In the genomic region with DNA sequence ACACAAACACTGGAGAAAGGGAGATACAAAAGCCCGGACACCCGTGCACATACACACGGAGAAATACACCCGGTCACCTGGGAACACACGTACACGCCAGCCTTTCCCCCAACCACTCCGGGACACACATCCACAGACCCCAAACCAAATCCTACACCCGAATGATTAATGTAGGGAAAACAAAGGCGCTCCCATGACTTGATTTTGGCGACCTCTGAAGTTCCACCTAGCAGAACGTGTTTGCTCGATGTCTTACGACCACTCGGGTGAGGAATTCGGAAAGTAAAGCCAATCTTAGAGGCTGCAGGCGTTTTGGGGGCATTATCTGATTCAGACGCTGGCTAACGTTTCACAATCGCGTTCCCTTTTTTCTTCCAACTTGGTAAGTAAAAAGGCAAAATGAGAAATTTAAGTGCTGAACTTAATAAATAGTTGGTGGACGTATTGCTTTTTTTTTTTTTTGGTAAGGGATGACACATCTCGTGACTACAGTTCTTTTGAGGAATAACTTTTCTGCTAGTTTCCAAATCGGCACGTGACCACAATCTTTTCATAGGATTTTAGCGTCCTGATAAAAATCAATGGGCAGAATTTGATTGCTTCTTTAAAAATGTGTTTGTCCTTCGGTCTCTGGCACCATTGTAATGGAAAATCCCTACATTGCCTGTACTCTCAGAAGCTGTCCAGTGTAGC, we compare ENCODE assay signal across 8 cellular contexts. TPM values are rescaled to one million over a fixed set of nuclear protein-coding genes. Genes with fewer than 3 reads are reported as not detected.
DNase-seq lines count a peak whose midpoint lies in the region; ATAC-seq and TF ChIP-seq lines count a peak whose summit lies in the region.

No MANE protein-coding gene starts in this region.

- peak overlapping the region; percentile 60 for H3K27ac ChIP-seq in DND-41 (ENCODE audit: low read length)
- no peak overlapping the region for H3K27ac ChIP-seq in iPS DF 6.9 (ENCODE audit: low read length)

- H3K9ac ChIP-seq in DND-41 (ENCODE audit: low read depth, low read length), result peak overlapping the region; percentile 72

- DNase-seq in DND-41 (no peak), HS-27A (ENCODE audit: low read depth) (peak; percentile 14), iPS DF 6.9 (ENCODE audit: low read depth, low spot score) (no peak), cerebellum (ENCODE audit: low spot score) (no peak), OCI-M2 (lab: John Stamatoyannopoulos, UW; ENCODE audit: unreplicated experiment) (no peak)
- DNase-seq in stimulated activated effector memory CD8-positive, alpha-beta T cell treated with anti-CD3 and anti-CD28 coated beads, Interleukin-12 subunit alpha, Interleukin-12 subunit beta, amount 100 ng/mL, for 72 hours (ENCODE audit: low spot score in 2 of 2), result no peak

- no peak for TF ChIP-seq CTCF in DND-41 (IDR thresholded peaks at IDR 0.05; ENCODE audit: borderline replicate concordance, extremely low read depth, low read length, poor library complexity, severe bottlenecking)

- peak overlapping the region; percentile 83 for H3K27ac Mint-ChIP-seq in activated naive CD8-positive, alpha-beta T cell
- peak overlapping the region; percentile 94 for H3K27ac Mint-ChIP-seq in stimulated activated effector memory CD8-positive, alpha-beta T cell treated with anti-CD3 and anti-CD28 coated beads, Interleukin-12 subunit alpha, Interleukin-12 subunit beta, amount 100 ng/mL, for 72 hours

- peaks cover 67% of the 10 kb centered on the region for H3K4me1 Mint-ChIP-seq in activated naive CD8-positive, alpha-beta T cell (ENCODE audit: low read depth)
- peaks cover 51% of the 10 kb centered on the region for H3K4me1 Mint-ChIP-seq in stimulated activated effector memory CD8-positive, alpha-beta T cell treated with anti-CD3 and anti-CD28 coated beads, Interleukin-12 subunit alpha, Interleukin-12 subunit beta, amount 100 ng/mL, for 72 hours

- no peaks in the 10 kb centered on the region for H3K9me3 Mint-ChIP-seq in activated naive CD8-positive, alpha-beta T cell (ENCODE audit: low read depth)
- no peaks in the 10 kb centered on the region for H3K9me3 Mint-ChIP-seq in stimulated activated effector memory CD8-positive, alpha-beta T cell treated with anti-CD3 and anti-CD28 coated beads, Interleukin-12 subunit alpha, Interleukin-12 subunit beta, amount 100 ng/mL, for 72 hours

- H3K36me3 Mint-ChIP-seq in activated naive CD8-positive, alpha-beta T cell, result no peaks in the 10 kb centered on the region
- peaks cover 23% of the 10 kb centered on the region for H3K36me3 Mint-ChIP-seq in stimulated activated effector memory CD8-positive, alpha-beta T cell treated with anti-CD3 and anti-CD28 coated beads, Interleukin-12 subunit alpha, Interleukin-12 subunit beta, amount 100 ng/mL, for 72 hours

- H3K4me1 ChIP-seq in DND-41 (ENCODE audit: insufficient read depth, low read length), result peaks cover 27% of the 10 kb centered on the region
- H3K4me1 ChIP-seq in iPS DF 6.9 (ENCODE audit: control insufficient read depth, insufficient read depth, low read length), result no peaks in the 10 kb centered on the region

- peak overlapping the region; percentile 69 for H2AFZ ChIP-seq in DND-41 (ENCODE audit: low read depth, low read length)

- H3K4me2 ChIP-seq in DND-41 (ENCODE audit: insufficient read depth, low read length), result peak overlapping the region; percentile 72

- H3K27me3 ChIP-seq in DND-41 (ENCODE audit: insufficient read depth, low read length, poor library complexity), result no peaks in the 10 kb centered on the region
- H3K27me3 ChIP-seq in iPS DF 6.9 (ENCODE audit: control insufficient read depth, insufficient read depth, low read length), result no peaks in the 10 kb centered on the region

- H3K79me2 ChIP-seq in DND-41 (ENCODE audit: insufficient read depth, low read length), result peaks cover 54% of the 10 kb centered on the region

- H3K36me3 ChIP-seq in DND-41 (ENCODE audit: insufficient read depth, low read length), result no peaks in the 10 kb centered on the region
- no peaks in the 10 kb centered on the region for H3K36me3 ChIP-seq in iPS DF 6.9 (ENCODE audit: control insufficient read depth, insufficient read depth, low read length)

- H3K27me3 Mint-ChIP-seq in activated naive CD8-positive, alpha-beta T cell, result no peaks in the 10 kb centered on the region

- H3K9me3 ChIP-seq in DND-41 (ENCODE audit: insufficient read depth, low read length, severe bottlenecking) (no peaks in the 10 kb centered on the region), iPS DF 6.9 (ENCODE audit: control insufficient read depth, insufficient read depth, low read length) (no peaks in the 10 kb centered on the region)

- H3K4me3 Mint-ChIP-seq in activated naive CD8-positive, alpha-beta T cell, result peak overlapping the region; percentile 95
- peak overlapping the region; percentile 77 for H3K4me3 Mint-ChIP-seq in stimulated activated effector memory CD8-positive, alpha-beta T cell treated with anti-CD3 and anti-CD28 coated beads, Interleukin-12 subunit alpha, Interleukin-12 subunit beta, amount 100 ng/mL, for 72 hours

- H4K20me1 ChIP-seq in DND-41 (ENCODE audit: insufficient read depth, low read length), result 0 out of 2 replicates have a peak, but pooled peaks cover 5% of the 10 kb centered on the region

- H3K4me3 ChIP-seq in DND-41 (ENCODE audit: low read depth in 1 of 2, low read length in 2 of 2) (peak overlapping the region; percentile 41 to 75), iPS DF 6.9 (ENCODE audit: low read length) (peak overlapping the region; percentile 99; the same call in 1 of the 2 replicates)

- peak; percentile 10; the same call in 2 of the 3 replicates for ATAC-seq in DND-41 (ENCODE audit: insufficient read depth, low read depth)
- ATAC-seq in stimulated activated effector memory CD8-positive, alpha-beta T cell treated with anti-CD3 and anti-CD28 coated beads, Interleukin-12 subunit alpha, Interleukin-12 subunit beta, amount 100 ng/mL, for 72 hours, result no peak
- no peak for ATAC-seq in GM21447 (IDR thresholded peaks at IDR 0.05; ENCODE audit: unreplicated experiment)

- no CpG with 5 or more reads among the region's 26 CpGs for WGBS in iPS DF 6.9 (ENCODE audit: insufficient coverage, insufficient read length)

RNA-seq across cellular contexts. Expression of a gene that starts 0.7 kb away (rescaled TPM):
- total RNA-seq in cerebellum, result 17.2 TPM

RNA-seq across cellular contexts. Expression of a gene that starts 36.7 kb away (rescaled TPM):
- total RNA-seq in cerebellum, result 9.0 TPM

RNA-seq across cellular contexts. Expression of a gene that starts 44.8 kb away (rescaled TPM):
- total RNA-seq in cerebellum, result 40.1 TPM

RNA-seq across cellular contexts. Expression of a gene that starts 44.9 kb away (rescaled TPM):
- total RNA-seq in cerebellum, result 31.3 TPM
